ENCODE assay signal across 1 cellular context in the genomic region with DNA sequence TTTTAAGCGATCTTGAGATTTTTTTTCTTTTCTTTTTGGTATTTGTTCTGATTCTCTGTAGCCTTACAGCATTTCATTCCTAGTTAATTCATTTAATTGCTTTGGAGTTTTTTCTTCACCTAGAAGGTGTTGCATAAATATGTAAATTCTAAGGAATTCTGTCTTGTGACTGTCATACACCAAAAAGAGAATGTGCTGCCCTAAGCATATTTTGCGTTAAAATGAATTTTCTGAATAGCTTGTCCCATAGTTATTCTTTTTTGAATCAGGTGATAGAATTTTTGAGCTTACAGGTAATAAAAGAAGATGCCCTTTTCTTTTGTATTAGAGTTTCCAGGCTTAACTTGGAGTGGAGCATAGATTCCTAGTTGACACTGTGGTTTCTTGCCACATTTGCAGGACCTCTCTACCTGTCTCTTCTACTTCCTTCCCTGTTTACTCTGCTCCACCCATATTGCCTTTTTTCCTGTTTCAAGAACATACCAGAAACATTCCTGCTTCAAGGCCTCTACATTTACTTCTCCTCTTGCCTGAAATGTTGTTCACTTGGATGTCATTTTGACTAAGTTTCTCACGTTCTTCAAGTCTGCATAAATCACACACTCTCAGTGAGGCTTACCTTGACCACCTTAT.
TF ChIP-seq lines count a peak whose summit lies in the region.

No MANE protein-coding gene starts in this region.

TF ChIP-seq in K562, 482 proteins besides CTCF, POLR2A, EP300 and RAD21:
- TF ChIP-seq, protein P1, sequence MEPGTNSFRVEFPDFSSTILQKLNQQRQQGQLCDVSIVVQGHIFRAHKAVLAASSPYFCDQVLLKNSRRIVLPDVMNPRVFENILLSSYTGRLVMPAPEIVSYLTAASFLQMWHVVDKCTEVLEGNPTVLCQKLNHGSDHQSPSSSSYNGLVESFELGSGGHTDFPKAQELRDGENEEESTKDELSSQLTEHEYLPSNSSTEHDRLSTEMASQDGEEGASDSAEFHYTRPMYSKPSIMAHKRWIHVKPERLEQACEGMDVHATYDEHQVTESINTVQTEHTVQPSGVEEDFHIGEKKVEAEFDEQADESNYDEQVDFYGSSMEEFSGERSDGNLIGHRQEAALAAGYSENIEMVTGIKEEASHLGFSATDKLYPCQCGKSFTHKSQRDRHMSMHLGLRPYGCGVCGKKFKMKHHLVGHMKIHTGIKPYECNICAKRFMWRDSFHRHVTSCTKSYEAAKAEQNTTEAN (CRISPR knock-in tag; IDR thresholded peaks at IDR 0.05) = no peak
- TF ChIP-seq ZNF146 (CRISPR knock-in tag; IDR thresholded peaks at IDR 0.05; ENCODE audit: unreplicated experiment) (no peak), CBX8 (IDR thresholded peaks at IDR 0.05; ENCODE audit: borderline replicate concordance, extremely low read depth, low read depth, low read length, poor library complexity, severe bottlenecking) (no peak), MAFF (IDR thresholded peaks at IDR 0.05; ENCODE audit: low read length) (peak; percentile 75), RBM25 (IDR thresholded peaks at IDR 0.05; ENCODE audit: low read depth, low read length, severe bottlenecking) (no peak), SNRNP70 (optimal IDR thresholded peaks at IDR 0.05; ENCODE audit: low read depth, low read length) (no peak), ZNF384 (IDR thresholded peaks at IDR 0.05; ENCODE audit: low read depth, low read length) (no peak), C11orf30 (IDR thresholded peaks at IDR 0.05; ENCODE audit: low read depth) (peak; percentile 62), FUS (optimal IDR thresholded peaks at IDR 0.05; ENCODE audit: low read depth, low read length) (no peak), ZFPM2 (CRISPR knock-in tag; IDR thresholded peaks at IDR 0.05) (no peak), FOXJ3 (CRISPR knock-in tag; IDR thresholded peaks at IDR 0.05) (no peak), MAFG (tag; conservative IDR thresholded peaks at IDR 0.05) (peak; percentile 64), YY1 (IDR thresholded peaks at IDR 0.05; ENCODE audit: borderline replicate concordance in 1 of 3, control insufficient read depth in 1 of 3, extremely low read depth in 1 of 3, insufficient read depth in 3 of 3, insufficient read length in 1 of 3, insufficient replicate concordance in 2 of 3, low read depth in 1 of 3, low read length in 2 of 3) (no peak), SREBF1 (IDR thresholded peaks at IDR 0.05; ENCODE audit: borderline replicate concordance, low read depth, low read length) (no peak), ZNF41 (CRISPR knock-in tag; conservative IDR thresholded peaks at IDR 0.05) (no peak), MAFK (IDR thresholded peaks at IDR 0.05; ENCODE audit: low read length) (peak; percentile 83), GATAD2B (IDR thresholded peaks at IDR 0.05; ENCODE audit: borderline replicate concordance) (no peak), ZNF316 (IDR thresholded peaks at IDR 0.05) (peak; percentile 85), CBFB (CRISPR knock-in tag; IDR thresholded peaks at IDR 0.05) (no peak), ARNT (IDR thresholded peaks at IDR 0.05) (no peak)
- TF ChIP-seq, protein P2, sequence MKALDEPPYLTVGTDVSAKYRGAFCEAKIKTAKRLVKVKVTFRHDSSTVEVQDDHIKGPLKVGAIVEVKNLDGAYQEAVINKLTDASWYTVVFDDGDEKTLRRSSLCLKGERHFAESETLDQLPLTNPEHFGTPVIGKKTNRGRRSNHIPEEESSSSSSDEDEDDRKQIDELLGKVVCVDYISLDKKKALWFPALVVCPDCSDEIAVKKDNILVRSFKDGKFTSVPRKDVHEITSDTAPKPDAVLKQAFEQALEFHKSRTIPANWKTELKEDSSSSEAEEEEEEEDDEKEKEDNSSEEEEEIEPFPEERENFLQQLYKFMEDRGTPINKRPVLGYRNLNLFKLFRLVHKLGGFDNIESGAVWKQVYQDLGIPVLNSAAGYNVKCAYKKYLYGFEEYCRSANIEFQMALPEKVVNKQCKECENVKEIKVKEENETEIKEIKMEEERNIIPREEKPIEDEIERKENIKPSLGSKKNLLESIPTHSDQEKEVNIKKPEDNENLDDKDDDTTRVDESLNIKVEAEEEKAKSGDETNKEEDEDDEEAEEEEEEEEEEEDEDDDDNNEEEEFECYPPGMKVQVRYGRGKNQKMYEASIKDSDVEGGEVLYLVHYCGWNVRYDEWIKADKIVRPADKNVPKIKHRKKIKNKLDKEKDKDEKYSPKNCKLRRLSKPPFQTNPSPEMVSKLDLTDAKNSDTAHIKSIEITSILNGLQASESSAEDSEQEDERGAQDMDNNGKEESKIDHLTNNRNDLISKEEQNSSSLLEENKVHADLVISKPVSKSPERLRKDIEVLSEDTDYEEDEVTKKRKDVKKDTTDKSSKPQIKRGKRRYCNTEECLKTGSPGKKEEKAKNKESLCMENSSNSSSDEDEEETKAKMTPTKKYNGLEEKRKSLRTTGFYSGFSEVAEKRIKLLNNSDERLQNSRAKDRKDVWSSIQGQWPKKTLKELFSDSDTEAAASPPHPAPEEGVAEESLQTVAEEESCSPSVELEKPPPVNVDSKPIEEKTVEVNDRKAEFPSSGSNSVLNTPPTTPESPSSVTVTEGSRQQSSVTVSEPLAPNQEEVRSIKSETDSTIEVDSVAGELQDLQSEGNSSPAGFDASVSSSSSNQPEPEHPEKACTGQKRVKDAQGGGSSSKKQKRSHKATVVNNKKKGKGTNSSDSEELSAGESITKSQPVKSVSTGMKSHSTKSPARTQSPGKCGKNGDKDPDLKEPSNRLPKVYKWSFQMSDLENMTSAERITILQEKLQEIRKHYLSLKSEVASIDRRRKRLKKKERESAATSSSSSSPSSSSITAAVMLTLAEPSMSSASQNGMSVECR (CRISPR knock-in tag; IDR thresholded peaks at IDR 0.05) = no peak
- TF ChIP-seq, protein P3, sequence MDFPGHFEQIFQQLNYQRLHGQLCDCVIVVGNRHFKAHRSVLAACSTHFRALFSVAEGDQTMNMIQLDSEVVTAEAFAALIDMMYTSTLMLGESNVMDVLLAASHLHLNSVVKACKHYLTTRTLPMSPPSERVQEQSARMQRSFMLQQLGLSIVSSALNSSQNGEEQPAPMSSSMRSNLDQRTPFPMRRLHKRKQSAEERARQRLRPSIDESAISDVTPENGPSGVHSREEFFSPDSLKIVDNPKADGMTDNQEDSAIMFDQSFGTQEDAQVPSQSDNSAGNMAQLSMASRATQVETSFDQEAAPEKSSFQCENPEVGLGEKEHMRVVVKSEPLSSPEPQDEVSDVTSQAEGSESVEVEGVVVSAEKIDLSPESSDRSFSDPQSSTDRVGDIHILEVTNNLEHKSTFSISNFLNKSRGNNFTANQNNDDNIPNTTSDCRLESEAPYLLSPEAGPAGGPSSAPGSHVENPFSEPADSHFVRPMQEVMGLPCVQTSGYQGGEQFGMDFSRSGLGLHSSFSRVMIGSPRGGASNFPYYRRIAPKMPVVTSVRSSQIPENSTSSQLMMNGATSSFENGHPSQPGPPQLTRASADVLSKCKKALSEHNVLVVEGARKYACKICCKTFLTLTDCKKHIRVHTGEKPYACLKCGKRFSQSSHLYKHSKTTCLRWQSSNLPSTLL (IDR thresholded peaks at IDR 0.05) = no peak
- TF ChIP-seq, protein P4, sequence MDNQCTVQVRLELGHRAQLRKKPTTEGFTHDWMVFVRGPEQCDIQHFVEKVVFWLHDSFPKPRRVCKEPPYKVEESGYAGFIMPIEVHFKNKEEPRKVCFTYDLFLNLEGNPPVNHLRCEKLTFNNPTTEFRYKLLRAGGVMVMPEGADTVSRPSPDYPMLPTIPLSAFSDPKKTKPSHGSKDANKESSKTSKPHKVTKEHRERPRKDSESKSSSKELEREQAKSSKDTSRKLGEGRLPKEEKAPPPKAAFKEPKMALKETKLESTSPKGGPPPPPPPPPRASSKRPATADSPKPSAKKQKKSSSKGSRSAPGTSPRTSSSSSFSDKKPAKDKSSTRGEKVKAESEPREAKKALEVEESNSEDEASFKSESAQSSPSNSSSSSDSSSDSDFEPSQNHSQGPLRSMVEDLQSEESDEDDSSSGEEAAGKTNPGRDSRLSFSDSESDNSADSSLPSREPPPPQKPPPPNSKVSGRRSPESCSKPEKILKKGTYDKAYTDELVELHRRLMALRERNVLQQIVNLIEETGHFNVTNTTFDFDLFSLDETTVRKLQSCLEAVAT (IDR thresholded peaks at IDR 0.05) = no peak
- TF ChIP-seq, protein P5, sequence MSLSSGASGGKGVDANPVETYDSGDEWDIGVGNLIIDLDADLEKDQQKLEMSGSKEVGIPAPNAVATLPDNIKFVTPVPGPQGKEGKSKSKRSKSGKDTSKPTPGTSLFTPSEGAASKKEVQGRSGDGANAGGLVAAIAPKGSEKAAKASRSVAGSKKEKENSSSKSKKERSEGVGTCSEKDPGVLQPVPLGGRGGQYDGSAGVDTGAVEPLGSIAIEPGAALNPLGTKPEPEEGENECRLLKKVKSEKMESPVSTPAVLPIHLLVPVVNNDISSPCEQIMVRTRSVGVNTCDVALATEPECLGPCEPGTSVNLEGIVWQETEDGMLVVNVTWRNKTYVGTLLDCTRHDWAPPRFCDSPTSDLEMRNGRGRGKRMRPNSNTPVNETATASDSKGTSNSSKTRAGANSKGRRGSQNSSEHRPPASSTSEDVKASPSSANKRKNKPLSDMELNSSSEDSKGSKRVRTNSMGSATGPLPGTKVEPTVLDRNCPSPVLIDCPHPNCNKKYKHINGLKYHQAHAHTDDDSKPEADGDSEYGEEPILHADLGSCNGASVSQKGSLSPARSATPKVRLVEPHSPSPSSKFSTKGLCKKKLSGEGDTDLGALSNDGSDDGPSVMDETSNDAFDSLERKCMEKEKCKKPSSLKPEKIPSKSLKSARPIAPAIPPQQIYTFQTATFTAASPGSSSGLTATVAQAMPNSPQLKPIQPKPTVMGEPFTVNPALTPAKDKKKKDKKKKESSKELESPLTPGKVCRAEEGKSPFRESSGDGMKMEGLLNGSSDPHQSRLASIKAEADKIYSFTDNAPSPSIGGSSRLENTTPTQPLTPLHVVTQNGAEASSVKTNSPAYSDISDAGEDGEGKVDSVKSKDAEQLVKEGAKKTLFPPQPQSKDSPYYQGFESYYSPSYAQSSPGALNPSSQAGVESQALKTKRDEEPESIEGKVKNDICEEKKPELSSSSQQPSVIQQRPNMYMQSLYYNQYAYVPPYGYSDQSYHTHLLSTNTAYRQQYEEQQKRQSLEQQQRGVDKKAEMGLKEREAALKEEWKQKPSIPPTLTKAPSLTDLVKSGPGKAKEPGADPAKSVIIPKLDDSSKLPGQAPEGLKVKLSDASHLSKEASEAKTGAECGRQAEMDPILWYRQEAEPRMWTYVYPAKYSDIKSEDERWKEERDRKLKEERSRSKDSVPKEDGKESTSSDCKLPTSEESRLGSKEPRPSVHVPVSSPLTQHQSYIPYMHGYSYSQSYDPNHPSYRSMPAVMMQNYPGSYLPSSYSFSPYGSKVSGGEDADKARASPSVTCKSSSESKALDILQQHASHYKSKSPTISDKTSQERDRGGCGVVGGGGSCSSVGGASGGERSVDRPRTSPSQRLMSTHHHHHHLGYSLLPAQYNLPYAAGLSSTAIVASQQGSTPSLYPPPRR (CRISPR knock-in tag; IDR thresholded peaks at IDR 0.05; ENCODE audit: borderline replicate concordance) = no peak
